15 cellular contexts compared by ENCODE assay signal in the genomic region with DNA sequence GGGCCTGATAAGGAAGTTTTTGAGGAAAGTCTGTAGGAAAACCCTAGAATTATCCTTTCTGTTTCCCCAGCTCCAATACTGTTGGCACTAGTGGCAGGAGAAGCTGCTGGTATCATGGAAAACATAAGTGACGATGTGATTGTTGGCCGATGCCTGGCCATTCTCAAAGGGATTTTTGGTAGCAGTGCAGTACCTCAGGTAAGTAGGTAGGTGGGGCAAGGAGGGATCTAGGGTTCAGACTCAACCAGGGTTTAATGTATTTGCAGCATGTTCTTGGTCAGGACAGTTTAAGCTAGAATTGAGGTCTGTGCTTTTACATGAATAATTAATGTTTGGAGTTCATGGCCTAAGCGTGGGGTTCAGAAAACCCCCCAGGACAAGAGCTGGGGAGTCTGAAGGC.
A peak's percentile ranks its signal among the peaks of the same experiment; 100 is the strongest.
DNase-seq lines count a peak whose midpoint lies in the region; ATAC-seq and TF ChIP-seq lines count a peak whose summit lies in the region.
"Had no signal": no experiment of that assay in that cellular context is flagged by ENCODE, and none has a peak within 500 bp of the region (broad histone marks: within the 10 kb centered on the region; RNA-seq: fewer than 3 reads in every experiment).

No MANE protein-coding gene starts in this region.

- no peak overlapping the region for H3K4me3 Mint-ChIP-seq in endodermal cell
- H3K4me3 Mint-ChIP-seq: activated T-cell treated with anti-CD3 and anti-CD28 coated beads, Interleukin-2, amount 50 U/mL, for 4 hours; stimulated activated naive CD8-positive, alpha-beta T cell treated with anti-CD3 and anti-CD28 coated beads, Interleukin-15, amount 100 ng/mL, for 72 hours had no signal

- POLR2A ChIA-PET in PC-9 (lab: Charles Lee; ENCODE audit: unreplicated experiment): interaction anchor here (0.5 kb wide), 1 partner anchor 235 kb away, joined by 3 read pairs; no protein-coding TSS in a partner anchor

- H3F3A ChIP-seq in PC-9 (ENCODE audit: insufficient read depth, low read depth): peaks cover 93% of the 10 kb centered on the region

- no peaks in the 10 kb centered on the region for H3K4me1 Mint-ChIP-seq in endodermal cell
- H3K4me1 Mint-ChIP-seq: stimulated activated naive CD8-positive, alpha-beta T cell treated with anti-CD3 and anti-CD28 coated beads, Interleukin-15, amount 100 ng/mL, for 72 hours had no signal

- intact Hi-C loops in PC-9 (cut with micrococcal nuclease; ENCODE audit: unreplicated experiment): loop anchor here (5.0 kb wide), 2 partner anchors 104 to 461 kb away; no protein-coding TSS in a partner anchor

- CTCF ChIA-PET in PC-9 (lab: Charles Lee): no interaction called here

- H3K36me3 ChIP-seq in PC-9 (ENCODE audit: low read depth) (peaks cover 37% of the 10 kb centered on the region), endodermal cell (ENCODE audit: control insufficient read depth, insufficient read depth, low read length) (peaks cover 92% of the 10 kb centered on the region)

- DNase-seq in NCI-H2171 treated with DMSO at 0.1 percent for 48 hours (lab: John Stamatoyannopoulos, UW): peak; percentile 8
- DNase-seq in NCI-H2171 (lab: John Stamatoyannopoulos, UW): no peak
- no peak for DNase-seq in PC-9
- DNase-seq in endodermal cell: peak; percentile 73
- DNase-seq in retinal pigment epithelial cell (ENCODE audit: low read depth): no peak
- DNase-seq in DMS153 (lab: John Stamatoyannopoulos, UW): no peak
- DNase-seq in NCI-H2029 (lab: John Stamatoyannopoulos, UW): no peak
- DNase-seq: activated T-cell treated with anti-CD3 and anti-CD28 coated beads, Interleukin-2, amount 50 U/mL, for 4 hours; caudate nucleus; left ventricle myocardium superior; NCI-H2107; RPMI8226; stimulated activated CD4-positive, alpha-beta T cell treated with anti-CD3 and anti-CD28 coated beads, Interleukin-2, amount 100 ng/mL, for 24 hours; stimulated activated naive CD8-positive, alpha-beta T cell treated with anti-CD3 and anti-CD28 coated beads, Interleukin-15, amount 100 ng/mL, for 72 hours had no signal

- no peaks in the 10 kb centered on the region for H3K27me3 Mint-ChIP-seq in endodermal cell (ENCODE audit: insufficient read depth)
- H3K27me3 Mint-ChIP-seq: stimulated activated naive CD8-positive, alpha-beta T cell treated with anti-CD3 and anti-CD28 coated beads, Interleukin-15, amount 100 ng/mL, for 72 hours had no signal

- 0 out of 2 replicates have a peak, but pooled peaks cover 15% of the 10 kb centered on the region for H3K79me2 ChIP-seq in PC-9 (ENCODE audit: low read depth)

- H2AFZ ChIP-seq in PC-9: no peak overlapping the region

- peaks cover 81% of the 10 kb centered on the region for H3K36me3 Mint-ChIP-seq in endodermal cell (ENCODE audit: low read depth)

- H4K20me1 ChIP-seq in PC-9 (ENCODE audit: insufficient read depth): no peaks in the 10 kb centered on the region; the same call in 1 of the 2 replicates

- TF ChIP-seq CTCF in PC-9 (conservative IDR thresholded peaks at IDR 0.05): peak; percentile 53
- TF ChIP-seq CTCF in endodermal cell (conservative IDR thresholded peaks at IDR 0.05): peak; percentile 71
- peak; percentile 47 for TF ChIP-seq CTCF in retinal pigment epithelial cell (conservative IDR thresholded peaks at IDR 0.05; ENCODE audit: low read depth, low read length)

- ATAC-seq in GM21723 (IDR thresholded peaks at IDR 0.05; ENCODE audit: unreplicated experiment): no peak
- ATAC-seq: activated T-cell treated with anti-CD3 and anti-CD28 coated beads, Interleukin-2, amount 50 U/mL, for 4 hours; left ventricle myocardium superior; stimulated activated naive CD8-positive, alpha-beta T cell treated with anti-CD3 and anti-CD28 coated beads, Interleukin-15, amount 100 ng/mL, for 72 hours had no signal

- WGBS in endodermal cell (ENCODE audit: insufficient coverage in 1 of 2, insufficient read length in 1 of 2), 2 experiments: 91 to 92% methylated on average over 3 of the region's 3 CpGs

- peak overlapping the region; percentile 32 for H3K27ac Mint-ChIP-seq in endodermal cell

- H3K9me3 ChIP-seq in PC-9 (ENCODE audit: insufficient read depth, low read depth): no peaks in the 10 kb centered on the region
- H3K9me3 ChIP-seq in endodermal cell (ENCODE audit: control insufficient read depth, low read length): no peaks in the 10 kb centered on the region

- no peaks in the 10 kb centered on the region for H3K9me2 ChIP-seq in PC-9 (ENCODE audit: insufficient read depth)

- H3K4me3 ChIP-seq in PC-9 (no peak overlapping the region), endodermal cell (ENCODE audit: low read length) (no peak overlapping the region), retinal pigment epithelial cell (ENCODE audit: low read length) (no peak overlapping the region)

- H3K4me1 ChIP-seq in PC-9 (replicated peaks; ENCODE audit: insufficient read depth): no peaks in the 10 kb centered on the region
- H3K4me1 ChIP-seq in endodermal cell (ENCODE audit: control insufficient read depth, insufficient read depth, low read length): no peaks in the 10 kb centered on the region

- no TSS peak for BruUV-seq in PC-9 (replicated peaks; lab: Mats Ljungman, UMichigan)

- H3K27ac ChIP-seq in PC-9 (no peak overlapping the region), endodermal cell (ENCODE audit: low read depth, low read length) (no peak overlapping the region)

- H3K27me3 ChIP-seq in PC-9 (ENCODE audit: insufficient read depth, low read depth) (no peaks in the 10 kb centered on the region), endodermal cell (ENCODE audit: control insufficient read depth, insufficient read depth, low read length, poor library complexity, severe bottlenecking) (no peaks in the 10 kb centered on the region)

- no peak overlapping the region for H3K9ac ChIP-seq in endodermal cell (ENCODE audit: extremely low read depth, low read length, poor library complexity, severe bottlenecking)

- H3K4me2 ChIP-seq in PC-9: no peak overlapping the region

- H3K9me3 Mint-ChIP-seq in endodermal cell: no peaks in the 10 kb centered on the region
- H3K9me3 Mint-ChIP-seq: activated T-cell treated with anti-CD3 and anti-CD28 coated beads, Interleukin-2, amount 50 U/mL, for 4 hours; stimulated activated naive CD8-positive, alpha-beta T cell treated with anti-CD3 and anti-CD28 coated beads, Interleukin-15, amount 100 ng/mL, for 72 hours had no signal

Comparison
In these comparisons a context has a peak if more than half of its experiments do, and no peak if none do; other contexts are left out.
1. DNase-seq: peak in NCI-H2171 treated with DMSO at 0.1 percent for 48 hours (single experiment) and endodermal cell (single experiment); none in NCI-H2171 (single experiment), PC-9 (0 of 2), retinal pigment epithelial cell (single experiment), DMS153 (single experiment) and NCI-H2029 (single experiment).
2. Peak in every context shown above with its lines, with median percentiles within 50 percentile points of each other: CTCF ChIP-seq.